In the genomic region with DNA sequence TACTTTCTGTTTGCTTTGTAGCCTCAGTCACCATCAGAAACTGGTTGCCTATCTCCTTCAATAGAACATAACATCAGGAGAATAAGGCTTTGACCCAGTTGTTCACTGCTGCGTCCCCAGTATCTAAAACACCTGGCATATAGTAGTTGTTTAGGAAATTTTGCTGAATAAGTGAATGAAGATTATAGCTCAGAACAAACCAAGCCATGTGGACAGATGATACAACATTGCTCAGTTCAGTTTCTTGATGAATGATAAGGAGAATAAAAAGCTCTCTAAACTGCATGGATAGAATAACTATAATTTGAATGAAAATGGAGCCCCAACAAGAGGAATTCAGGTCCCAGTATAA, we compare ENCODE assay signal across 9 cellular contexts. TPM values are rescaled to one million over a fixed set of nuclear protein-coding genes. Genes with fewer than 3 reads are reported as not detected.
DNase-seq lines count a peak whose midpoint lies in the region; ATAC-seq, FAIRE-seq and TF ChIP-seq lines count a peak whose summit lies in the region.
"Had no signal": no experiment of that assay in that cellular context is flagged by ENCODE, and none has a peak within 500 bp of the region (broad histone marks: within the 10 kb centered on the region; RNA-seq: fewer than 3 reads in every experiment).

No MANE protein-coding gene starts in this region.

- H3K27me3 ChIP-seq in astrocyte (ENCODE audit: insufficient read depth, low read length) (no peaks in the 10 kb centered on the region), mesendoderm (ENCODE audit: insufficient read depth, low read length, poor library complexity) (no peaks in the 10 kb centered on the region), upper lobe of left lung (no peaks in the 10 kb centered on the region)

- peak overlapping the region; percentile 75 for H3K9ac ChIP-seq in astrocyte (ENCODE audit: low read length)
- peak overlapping the region; percentile 29 for H3K9ac ChIP-seq in mesendoderm (ENCODE audit: low read length)

- no CpG with 5 or more reads among the region's 1 CpG for WGBS in mesendoderm (ENCODE audit: extremely low coverage, insufficient coverage, low lambda C conversion rate)
- whole genome bisulfite sequencing in upper lobe of left lung, 2 donors = 57 to 73% methylated on average over 1 of the region's 1 CpG

- H3K27ac ChIP-seq in astrocyte (ENCODE audit: low read depth, low read length) (peak overlapping the region; percentile 67), mesendoderm (ENCODE audit: low read depth, low read length) (peak overlapping the region; percentile 20), upper lobe of left lung (peak overlapping the region; percentile 75 to 78 (median 76))

- H3K9me3 Mint-ChIP-seq in activated naive CD4-positive, alpha-beta T cell treated with anti-CD3 and anti-CD28 coated beads for 36 hours = peaks cover 4% of the 10 kb centered on the region
- H3K9me3 Mint-ChIP-seq in astrocyte (ENCODE audit: unreplicated experiment) = no peaks in the 10 kb centered on the region

- no peak for TF ChIP-seq POLR2A in upper lobe of left lung (IDR thresholded peaks at IDR 0.05)

- no peak for DNase-seq in activated naive CD4-positive, alpha-beta T cell treated with anti-CD3 and anti-CD28 coated beads for 36 hours
- DNase-seq in activated naive CD4-positive, alpha-beta T cell treated with Interleukin-2 at 50 U/mL for 16 hours = no peak
- DNase-seq in astrocyte (ENCODE audit: low read depth) = no peak
- no peak for DNase-seq in mesendoderm
- DNase-seq in upper lobe of left lung = no peak
- no peak for DNase-seq in retina

- TF ChIP-seq CTCF in astrocyte (IDR thresholded peaks at IDR 0.05; ENCODE audit: insufficient read depth, low read depth, low read length) = no peak
- TF ChIP-seq CTCF in upper lobe of left lung (IDR thresholded peaks at IDR 0.05) = no peak

- H3K4me1 ChIP-seq in astrocyte (ENCODE audit: insufficient read depth, low read length) (peaks cover 14% of the 10 kb centered on the region), mesendoderm (ENCODE audit: control insufficient read depth, low read depth, low read length) (peaks cover 16% of the 10 kb centered on the region), upper lobe of left lung (peaks cover 27 to 55% (median 40%) of the 10 kb centered on the region in 4 donors)

- H3K36me3 ChIP-seq in astrocyte (ENCODE audit: insufficient read depth, low read length) = no peaks in the 10 kb centered on the region
- no peaks in the 10 kb centered on the region for H3K36me3 ChIP-seq in mesendoderm (ENCODE audit: control insufficient read depth, insufficient read depth, low read length)
- no peaks in the 10 kb centered on the region for H3K36me3 ChIP-seq in upper lobe of left lung

- no peak overlapping the region for H4K8ac ChIP-seq in mesendoderm (ENCODE audit: low read depth, low read length)

- peak overlapping the region; percentile 67 for H2AK5ac ChIP-seq in mesendoderm (ENCODE audit: low read length)

- intact Hi-C loops in activated naive CD4-positive, alpha-beta T cell treated with anti-CD3 and anti-CD28 coated beads for 36 hours (cut with micrococcal nuclease) = loop anchor here (1.0 to 2.0 kb wide), 9 partner anchors 7 to 220 kb away; no protein-coding TSS in a partner anchor

- H3K4ac ChIP-seq in mesendoderm (ENCODE audit: low read depth, low read length) = no peak overlapping the region

- CTCF ChIA-PET in activated naive CD4-positive, alpha-beta T cell treated with anti-CD3 and anti-CD28 coated beads for 36 hours (lab: Charles Lee) = interaction anchor here (0.7 to 11.3 kb wide), 34 partner anchors 8 to 207 kb away, joined by 3 to 177 read pairs (median 6); a partner anchor contains a TSS

- H3K4me1 Mint-ChIP-seq in activated naive CD4-positive, alpha-beta T cell treated with anti-CD3 and anti-CD28 coated beads for 36 hours (ENCODE audit: low read depth) = peaks cover 55% of the 10 kb centered on the region
- peaks cover 8% of the 10 kb centered on the region for H3K4me1 Mint-ChIP-seq in astrocyte (ENCODE audit: low read depth, unreplicated experiment)

- no peak for TF ChIP-seq EP300 in upper lobe of left lung (IDR thresholded peaks at IDR 0.05)

- H3K36me3 Mint-ChIP-seq in activated naive CD4-positive, alpha-beta T cell treated with anti-CD3 and anti-CD28 coated beads for 36 hours (ENCODE audit: low read depth) = peaks cover 2% of the 10 kb centered on the region
- no peaks in the 10 kb centered on the region for H3K36me3 Mint-ChIP-seq in astrocyte (ENCODE audit: low read depth, unreplicated experiment)

- no peaks in the 10 kb centered on the region for H3K27me3 Mint-ChIP-seq in activated naive CD4-positive, alpha-beta T cell treated with anti-CD3 and anti-CD28 coated beads for 36 hours (ENCODE audit: low read depth)
- H3K27me3 Mint-ChIP-seq in astrocyte (ENCODE audit: low read depth, unreplicated experiment) = no peaks in the 10 kb centered on the region

- H2BK120ac ChIP-seq in mesendoderm (ENCODE audit: low read depth, low read length) = peak overlapping the region; percentile 39

- H2BK5ac ChIP-seq in mesendoderm (ENCODE audit: low read length) = peak overlapping the region; percentile 88

- no peaks in the 10 kb centered on the region for H4K20me1 ChIP-seq in astrocyte (ENCODE audit: insufficient read depth, low read length)

- H2AFZ ChIP-seq in astrocyte (ENCODE audit: low read depth, low read length) = peak overlapping the region; percentile 27

- peak overlapping the region; percentile 53 for H3K23ac ChIP-seq in mesendoderm (ENCODE audit: low read length)

- no peak for FAIRE-seq in astrocyte (lab: Jason Lieb, UNC)
- FAIRE-seq: small intestine had no signal

- H3K9me3 ChIP-seq in astrocyte (ENCODE audit: insufficient read depth, low read depth, low read length) (no peaks in the 10 kb centered on the region), upper lobe of left lung (no peaks in the 10 kb centered on the region)

- H3K79me2 ChIP-seq in astrocyte (ENCODE audit: insufficient read depth, low read length) = no peaks in the 10 kb centered on the region
- no peaks in the 10 kb centered on the region for H3K79me2 ChIP-seq in mesendoderm (ENCODE audit: control insufficient read depth, insufficient read depth, low read length)

- H3K4me3 Mint-ChIP-seq in activated naive CD4-positive, alpha-beta T cell treated with anti-CD3 and anti-CD28 coated beads for 36 hours = peak overlapping the region; percentile 74
- no peak overlapping the region for H3K4me3 Mint-ChIP-seq in astrocyte (ENCODE audit: unreplicated experiment)

- peak overlapping the region; percentile 68 for H4K5ac ChIP-seq in mesendoderm (ENCODE audit: low read length)

- H3K56ac ChIP-seq in mesendoderm (ENCODE audit: low read length) = peak overlapping the region; percentile 68

- ATAC-seq in upper lobe of left lung (ENCODE audit: low FRiP score in 2 of 2) (no peak), GM21447 (IDR thresholded peaks at IDR 0.05; ENCODE audit: unreplicated experiment) (no peak), HG03521 (IDR thresholded peaks at IDR 0.05; ENCODE audit: unreplicated experiment) (no peak)

- H3K27ac Mint-ChIP-seq in activated naive CD4-positive, alpha-beta T cell treated with anti-CD3 and anti-CD28 coated beads for 36 hours = peak overlapping the region; percentile 77
- H3K27ac Mint-ChIP-seq in astrocyte (ENCODE audit: unreplicated experiment) = no peak overlapping the region

- H3K18ac ChIP-seq in mesendoderm (ENCODE audit: low read length) = peak overlapping the region; percentile 62

- peak overlapping the region; percentile 46 for H2BK15ac ChIP-seq in mesendoderm (replicated peaks; ENCODE audit: low read depth)

- no peaks in the 10 kb centered on the region for H3K79me1 ChIP-seq in mesendoderm (ENCODE audit: low read length)

- H3K4me2 ChIP-seq in astrocyte (ENCODE audit: low read length) (peak overlapping the region; percentile 81), mesendoderm (ENCODE audit: low read length) (no peak overlapping the region)

- H3K4me3 ChIP-seq in astrocyte (ENCODE audit: insufficient read depth, low read depth, low read length) = peak overlapping the region; percentile 37
- no peak overlapping the region for H3K4me3 ChIP-seq in mesendoderm (ENCODE audit: low read length)
- H3K4me3 ChIP-seq in upper lobe of left lung = peak overlapping the region in 1 of 4 donors; percentile 12

RNA-seq across cellular contexts. Expression of a gene that starts 5.2 kb away (rescaled TPM):
- 100 to 1,000 TPM; 200 to 208 TPM for total RNA-seq in activated naive CD4-positive, alpha-beta T cell treated with anti-CD3 and anti-CD28 coated beads for 36 hours
- 1.5 and 2.0 TPM in 2 replicates for total RNA-seq in astrocyte
- polyA plus RNA-seq in mesendoderm (2013, experiment 1 of 2) = 13.7 TPM
- polyA plus RNA-seq in mesendoderm (2013, experiment 2 of 2) = 12.7 TPM
- total RNA-seq in upper lobe of left lung = 100 to 1,000 TPM in 4 of 6 donors, 10 to 100 TPM in 2; 56.6 to 184 (median 102) TPM

RNA-seq across cellular contexts. Expression of a gene that starts 56.3 kb away (rescaled TPM):
- total RNA-seq in activated naive CD4-positive, alpha-beta T cell treated with anti-CD3 and anti-CD28 coated beads for 36 hours = 10 to 100 TPM; 72.2 to 75.8 TPM
- 2.1 and 6.0 TPM in 2 replicates for total RNA-seq in astrocyte
- polyA plus RNA-seq in mesendoderm (2013, experiment 1 of 2) = 281 TPM
- polyA plus RNA-seq in mesendoderm (2013, experiment 2 of 2) = 280 TPM
- 10 to 100 TPM in 2 of 6 donors, 1 to 10 TPM in 4; 7.7 to 14.0 (median 9.3) TPM for total RNA-seq in upper lobe of left lung

Comparison
In these comparisons a context has a peak if more than half of its experiments do, and no peak if none do; other contexts are left out.
1. H3K27ac ChIP-seq: peak in every context shown above with its lines; median percentile 76 in upper lobe of left lung; 67 in astrocyte; 20 in mesendoderm.
2. RNA of a gene that starts 5.2 kb away (total RNA-seq): 200 to 208 TPM in activated naive CD4-positive, alpha-beta T cell treated with anti-CD3 and anti-CD28 coated beads for 36 hours and 56.6 to 184 TPM in upper lobe of left lung; 1.5 to 2.0 TPM in astrocyte; every median in the first group is over 10 times any median in the second.
3. RNA of a gene that starts 56.3 kb away (total RNA-seq): 72.2 to 75.8 TPM in activated naive CD4-positive, alpha-beta T cell treated with anti-CD3 and anti-CD28 coated beads for 36 hours; 7.7 to 14.0 TPM in upper lobe of left lung and 2.1 to 6.0 TPM in astrocyte; every median in the first group is over 4 times any median in the second.